15 cellular contexts compared by ENCODE assay signal in the genomic region with DNA sequence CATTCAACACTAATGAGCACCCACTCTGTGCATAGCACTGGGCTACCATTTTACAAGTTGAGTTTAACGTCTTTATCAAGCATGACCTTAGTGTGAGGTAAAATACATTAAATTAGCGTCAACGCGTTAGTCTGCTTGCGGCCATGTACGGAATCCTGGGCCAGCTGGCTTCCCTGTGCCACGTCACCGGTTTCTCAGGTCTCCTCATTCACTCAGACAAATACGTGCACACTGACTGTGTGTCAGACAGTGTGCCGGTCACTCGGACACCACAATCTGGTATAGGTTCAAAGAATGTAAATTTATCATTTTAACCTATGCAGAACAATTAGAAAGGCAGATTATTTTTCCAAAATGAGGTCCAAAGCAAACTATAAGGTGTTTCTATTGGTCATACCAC. TPM values are rescaled to one million over a fixed set of nuclear protein-coding genes. Genes with fewer than 3 reads are reported as not detected.
A peak's percentile ranks its signal among the peaks of the same experiment; 100 is the strongest.
DNase-seq lines count a peak whose midpoint lies in the region; ATAC-seq, FAIRE-seq and TF ChIP-seq lines count a peak whose summit lies in the region.
"Had no signal": no experiment of that assay in that cellular context is flagged by ENCODE, and none has a peak within 500 bp of the region (broad histone marks: within the 10 kb centered on the region; RNA-seq: fewer than 3 reads in every experiment).

No MANE protein-coding gene starts in this region.

- no peak overlapping the region for H3K27ac Mint-ChIP-seq in activated naive CD4-positive, alpha-beta T cell treated with anti-CD3 and anti-CD28 coated beads for 36 hours
- H3K27ac Mint-ChIP-seq: H9 had no signal

- H3K4me1 ChIP-seq in left ventricle myocardium inferior (peaks cover 36% of the 10 kb centered on the region), RWPE2 (ENCODE audit: insufficient read depth, poor library complexity, severe bottlenecking) (peaks cover 13% of the 10 kb centered on the region), endothelial cell of umbilical vein (ENCODE audit: control insufficient read depth, extremely low read depth, insufficient read depth, low read length) (peaks cover 25% of the 10 kb centered on the region), gastrocnemius medialis (peaks cover 32 to 34% of the 10 kb centered on the region in 2 donors), esophagus squamous epithelium (peaks cover 0 to 26% (median 18%) of the 10 kb centered on the region in 3 donors)
- H3K4me1 ChIP-seq: BLaER1 had no signal

- H3K9me3 Mint-ChIP-seq in activated naive CD4-positive, alpha-beta T cell treated with anti-CD3 and anti-CD28 coated beads for 36 hours, result no peaks in the 10 kb centered on the region
- H3K9me3 Mint-ChIP-seq: H9 had no signal

- H3K27me3 Mint-ChIP-seq in activated naive CD4-positive, alpha-beta T cell treated with anti-CD3 and anti-CD28 coated beads for 36 hours (ENCODE audit: low read depth), result no peaks in the 10 kb centered on the region

- intact Hi-C loops in left ventricle myocardium inferior (cut with micrococcal nuclease), result no loop called here
- intact Hi-C loops in Right ventricle myocardium superior (cut with DNase I), result no loop called here
- intact Hi-C loops in endothelial cell of umbilical vein (cut with micrococcal nuclease), result no loop called here
- intact Hi-C loops in gastrocnemius medialis (cut with DNase I; ENCODE audit: low total_unique reads), result loop anchor here (5.0 kb wide), 1 partner anchor 36 kb away; the partner anchor contains the start of gene CRK
- intact Hi-C loops in activated naive CD4-positive, alpha-beta T cell treated with anti-CD3 and anti-CD28 coated beads for 36 hours (cut with micrococcal nuclease), result no loop called here
- intact Hi-C loops in esophagus squamous epithelium (cut with DNase I), result no loop called here

- H2AFZ ChIP-seq in endothelial cell of umbilical vein (ENCODE audit: low read depth, low read length), result no peak overlapping the region

- H3K27ac ChIP-seq in left ventricle myocardium inferior (replicated peaks) (peak overlapping the region; percentile 75), RWPE2 (ENCODE audit: poor library complexity, severe bottlenecking) (peak overlapping the region; percentile 71), endothelial cell of umbilical vein (ENCODE audit: insufficient read depth, low read depth, low read length) (peak overlapping the region; percentile 90), gastrocnemius medialis (peak overlapping the region; percentile 89 to 97 (median 93)), esophagus squamous epithelium (no peak overlapping the region)
- H3K27ac ChIP-seq: 22Rv1, BLaER1 had no signal

- 93 to 94% methylated on average over 11 of the region's 11 CpGs for WGBS in esophagus squamous epithelium, 2 donors

- H3K36me3 ChIP-seq in left ventricle myocardium inferior (peaks cover 65% of the 10 kb centered on the region), RWPE2 (ENCODE audit: low read depth) (peaks cover 37% of the 10 kb centered on the region), endothelial cell of umbilical vein (ENCODE audit: control insufficient read depth in 2 of 2, extremely low read depth in 1 of 2, insufficient read depth in 2 of 2, low read length in 2 of 2) (peaks cover 5 to 17% of the 10 kb centered on the region in 2 experiments), gastrocnemius medialis (peaks cover 0 to 19% of the 10 kb centered on the region in 2 donors), esophagus squamous epithelium (peaks cover 9 to 90% (median 14%) of the 10 kb centered on the region in 3 donors)

- peaks cover 14% of the 10 kb centered on the region for H3K4me1 Mint-ChIP-seq in activated naive CD4-positive, alpha-beta T cell treated with anti-CD3 and anti-CD28 coated beads for 36 hours (ENCODE audit: low read depth)
- H3K4me1 Mint-ChIP-seq: H9 had no signal

- no peaks in the 10 kb centered on the region for H3K9me3 ChIP-seq in left ventricle myocardium inferior (replicated peaks)
- H3K9me3 ChIP-seq in RWPE2 (ENCODE audit: severe bottlenecking), result no peaks in the 10 kb centered on the region
- no peaks in the 10 kb centered on the region for H3K9me3 ChIP-seq in endothelial cell of umbilical vein (replicated peaks; ENCODE audit: control insufficient read depth, insufficient read depth, low read length)
- H3K9me3 ChIP-seq in gastrocnemius medialis, result no peaks in the 10 kb centered on the region
- H3K9me3 ChIP-seq in esophagus squamous epithelium, result no peaks in the 10 kb centered on the region
- H3K9me3 ChIP-seq: BLaER1 had no signal

- H3K27me3 ChIP-seq in left ventricle myocardium inferior (ENCODE audit: low read depth) (no peaks in the 10 kb centered on the region), RWPE2 (ENCODE audit: insufficient read depth, poor library complexity, severe bottlenecking) (no peaks in the 10 kb centered on the region), endothelial cell of umbilical vein (ENCODE audit: control insufficient read depth in 2 of 2, insufficient read depth in 2 of 2, low read length in 2 of 2) (no peaks in the 10 kb centered on the region), gastrocnemius medialis (no peaks in the 10 kb centered on the region), esophagus squamous epithelium (no peaks in the 10 kb centered on the region)
- H3K27me3 ChIP-seq: BLaER1 had no signal

- POLR2A ChIA-PET in endothelial cell of umbilical vein (lab: Charles Lee), result no interaction called here

- no peak overlapping the region for H3K9ac ChIP-seq in endothelial cell of umbilical vein (replicated peaks; ENCODE audit: extremely low read depth, insufficient read depth, low read length)
- H3K9ac ChIP-seq: BLaER1 had no signal

- H3K36me3 Mint-ChIP-seq in activated naive CD4-positive, alpha-beta T cell treated with anti-CD3 and anti-CD28 coated beads for 36 hours (ENCODE audit: low read depth), result peaks cover 14% of the 10 kb centered on the region

- peaks cover 4% of the 10 kb centered on the region for H4K20me1 ChIP-seq in endothelial cell of umbilical vein (replicated peaks; ENCODE audit: control insufficient read depth, extremely low read depth, insufficient read depth, low read length)

- no peak overlapping the region for H3K4me3 Mint-ChIP-seq in activated naive CD4-positive, alpha-beta T cell treated with anti-CD3 and anti-CD28 coated beads for 36 hours
- H3K4me3 Mint-ChIP-seq: H9 had no signal

- no peak for ATAC-seq in Right ventricle myocardium superior (ENCODE audit: poor library complexity)
- ATAC-seq in RWPE2 (ENCODE audit: low read depth), result no peak
- ATAC-seq in gastrocnemius medialis, result no peak
- no peak for ATAC-seq in HG03342 (IDR thresholded peaks at IDR 0.05; ENCODE audit: unreplicated experiment)

- TF ChIP-seq POLR2A in endothelial cell of umbilical vein (IDR thresholded peaks at IDR 0.05; ENCODE audit: low read depth, low read length) (no peak), gastrocnemius medialis (IDR thresholded peaks at IDR 0.05) (peak in 1 of 2 donors; percentile 38), esophagus squamous epithelium (IDR thresholded peaks at IDR 0.05) (no peak)

- CTCF ChIA-PET in endothelial cell of umbilical vein (lab: Charles Lee), result no interaction called here
- CTCF ChIA-PET in activated naive CD4-positive, alpha-beta T cell treated with anti-CD3 and anti-CD28 coated beads for 36 hours (lab: Charles Lee), result no interaction called here

- dilution Hi-C loops in endothelial cell of umbilical vein (cut with MboI; ENCODE audit: extremely low pct_ligation_motif_present, low sequenced_read_pairs), result no loop called here

- no peak for TF ChIP-seq CTCF in left ventricle myocardium inferior (IDR thresholded peaks at IDR 0.05; ENCODE audit: borderline replicate concordance)
- TF ChIP-seq CTCF in RWPE2 (IDR thresholded peaks at IDR 0.05; ENCODE audit: poor library complexity, severe bottlenecking), result no peak
- TF ChIP-seq CTCF in endothelial cell of umbilical vein (IDR thresholded peaks at IDR 0.05; ENCODE audit: extremely low read depth in 1 of 2, insufficient read depth in 1 of 2, low read depth in 1 of 2, low read length in 2 of 2), result no peak
- no peak for TF ChIP-seq CTCF in gastrocnemius medialis (IDR thresholded peaks at IDR 0.05 in 4 of 5, conservative IDR thresholded peaks at IDR 0.05 in 1 of 5)
- TF ChIP-seq CTCF in esophagus squamous epithelium (IDR thresholded peaks at IDR 0.05), result no peak

- H3K4me2 ChIP-seq in endothelial cell of umbilical vein (ENCODE audit: insufficient read depth, low read length), result no peak overlapping the region
- H3K4me2 ChIP-seq: BLaER1 had no signal

- BruUV-seq in endothelial cell of umbilical vein (replicated peaks; lab: Mats Ljungman, UMichigan), result no TSS peak

- FAIRE-seq in endothelial cell of umbilical vein (lab: Jason Lieb, UNC), result no peak
- FAIRE-seq: HTR-8/SVneo had no signal

- in situ Hi-C loops in gastrocnemius medialis (cut with MboI; ENCODE audit: low sequenced_read_pairs in 4 of 4), result no loop called here

- H3K79me2 ChIP-seq in endothelial cell of umbilical vein (ENCODE audit: control insufficient read depth, insufficient read depth, low read length), result peaks cover 38% of the 10 kb centered on the region

- H3K4me3 ChIP-seq in left ventricle myocardium inferior, result no peak overlapping the region
- H3K4me3 ChIP-seq in RWPE2 (ENCODE audit: severe bottlenecking), result no peak overlapping the region
- no peak overlapping the region for H3K4me3 ChIP-seq in endothelial cell of umbilical vein (replicated peaks in 1 of 3; ENCODE audit: insufficient read depth in 1 of 3, low read depth in 1 of 3, low read length in 3 of 3)
- no peak overlapping the region for H3K4me3 ChIP-seq in gastrocnemius medialis
- no peak overlapping the region for H3K4me3 ChIP-seq in esophagus squamous epithelium
- H3K4me3 ChIP-seq: BLaER1 had no signal

- no peaks in the 10 kb centered on the region for H3K9me1 ChIP-seq in endothelial cell of umbilical vein (replicated peaks; ENCODE audit: control insufficient read depth, extremely low read depth, insufficient read depth, low read length)

- no peak for DNase-seq in left ventricle myocardium inferior
- no peak for DNase-seq in Right ventricle myocardium superior
- DNase-seq in RWPE2 (ENCODE audit: low spot score), result no peak
- no peak for DNase-seq in endothelial cell of umbilical vein (ENCODE audit: low read depth, low spot score)
- no peak for DNase-seq in gastrocnemius medialis
- no peak for DNase-seq in activated naive CD4-positive, alpha-beta T cell treated with anti-CD3 and anti-CD28 coated beads for 36 hours
- DNase-seq in esophagus squamous epithelium (lab: John Stamatoyannopoulos, UW), result no peak
- DNase-seq: AML-193, DMS 273 treated with DMSO at 0.1 percent for 48 hours, GOT3, H9 had no signal

RNA-seq across cellular contexts. Expression of gene YWHAE, which starts 21.4 kb away (rescaled TPM):
- total RNA-seq in left ventricle myocardium inferior (569 TPM), Right ventricle myocardium superior (613 TPM), endothelial cell of umbilical vein (819 and 848 TPM in 2 replicates), gastrocnemius medialis (1,000 to 10,000 TPM in 3 of 4 donors, 100 to 1,000 TPM in 1; 915 to 1,814 (median 1,174) TPM), esophagus squamous epithelium (100 to 1,000 TPM; 505 to 758 (median 567) TPM)
- polyA plus RNA-seq in endothelial cell of umbilical vein, result 325 and 396 TPM in 2 replicates
- 840 and 857 TPM in 2 replicates for polyA plus RNA-seq in endothelial cell of umbilical vein (2011; cell fraction: cytosol; rRNA removed)
- polyA plus RNA-seq in endothelial cell of umbilical vein (2011; cell fraction: nucleus; rRNA removed), result 329 and 517 TPM in 2 replicates
- 907 and 1,093 TPM in 2 replicates for polyA plus RNA-seq in endothelial cell of umbilical vein (2012)
- polyA minus RNA-seq in endothelial cell of umbilical vein, result 387 and 461 TPM in 2 replicates
- polyA minus RNA-seq in endothelial cell of umbilical vein (2011; cell fraction: cytosol; rRNA and poly(A)+ RNA removed), result 487 TPM
- 155 and 169 TPM in 2 replicates for polyA minus RNA-seq in endothelial cell of umbilical vein (2011; cell fraction: nucleus; rRNA and poly(A)+ RNA removed)
- 100 to 1,000 TPM; 528 to 576 TPM for total RNA-seq in activated naive CD4-positive, alpha-beta T cell treated with anti-CD3 and anti-CD28 coated beads for 36 hours

RNA-seq across cellular contexts. Expression of gene CRK, which starts 34.6 kb away (rescaled TPM):
- total RNA-seq in left ventricle myocardium inferior, result 37.5 TPM
- 36.0 TPM for total RNA-seq in Right ventricle myocardium superior
- 67.2 and 71.3 TPM in 2 replicates for total RNA-seq in endothelial cell of umbilical vein
- 41.2 and 52.8 TPM in 2 replicates for polyA plus RNA-seq in endothelial cell of umbilical vein
- 60.3 and 63.7 TPM in 2 replicates for polyA plus RNA-seq in endothelial cell of umbilical vein (2011; cell fraction: cytosol; rRNA removed)
- polyA plus RNA-seq in endothelial cell of umbilical vein (2011; cell fraction: nucleus; rRNA removed), result 27.0 and 33.4 TPM in 2 replicates
- 55.9 and 69.4 TPM in 2 replicates for polyA plus RNA-seq in endothelial cell of umbilical vein (2012)
- 85.7 and 87.4 TPM in 2 replicates for polyA minus RNA-seq in endothelial cell of umbilical vein
- polyA minus RNA-seq in endothelial cell of umbilical vein (2011; cell fraction: cytosol; rRNA and poly(A)+ RNA removed), result 31.6 TPM
- 21.8 and 27.1 TPM in 2 replicates for polyA minus RNA-seq in endothelial cell of umbilical vein (2011; cell fraction: nucleus; rRNA and poly(A)+ RNA removed)
- 10 to 100 TPM; 48.6 to 64.6 (median 56.7) TPM for total RNA-seq in gastrocnemius medialis
- 10 to 100 TPM; 10.6 to 14.1 TPM for total RNA-seq in activated naive CD4-positive, alpha-beta T cell treated with anti-CD3 and anti-CD28 coated beads for 36 hours
- total RNA-seq in esophagus squamous epithelium, result 10 to 100 TPM; 33.8 to 59.3 (median 51.2) TPM

Comparison
In these comparisons a context has a peak if more than half of its experiments do, and no peak if none do; other contexts are left out.
1. H3K27ac ChIP-seq: peak in left ventricle myocardium inferior (single experiment), RWPE2 (single experiment), endothelial cell of umbilical vein (single experiment) and gastrocnemius medialis (4 of 4); none in esophagus squamous epithelium (0 of 4).